Comparison of ENCODE assay signal across 10 cellular contexts in genomic region chr12:115632323-115632722, GRCh38.
DNase-seq lines count a peak whose midpoint lies in the region; TF ChIP-seq lines count a peak whose summit lies in the region.
"Had no signal": no experiment of that assay in that cellular context is flagged by ENCODE, and none has a peak within 500 bp of the region (broad histone marks: within the 10 kb centered on the region; RNA-seq: fewer than 3 reads in every experiment).

No MANE protein-coding gene starts in this region.

- no peaks in the 10 kb centered on the region for H3K27me3 ChIP-seq in osteoblast (ENCODE audit: insufficient read depth, low read length)

- no peaks in the 10 kb centered on the region for H3K9me3 ChIP-seq in osteoblast (ENCODE audit: low read depth, low read length)

- H3K36me3 ChIP-seq in osteoblast (ENCODE audit: insufficient read depth, low read length), result no peaks in the 10 kb centered on the region

- H3K4me1 ChIP-seq in osteoblast (ENCODE audit: insufficient read depth, low read length), result no peaks in the 10 kb centered on the region

- no peak overlapping the region for H2AFZ ChIP-seq in osteoblast (ENCODE audit: low read length)

- H3K4me2 ChIP-seq in osteoblast (ENCODE audit: insufficient read depth, low read length), result no peak overlapping the region

- H3K4me3 ChIP-seq in GM12865 (ENCODE audit: low read depth, low read length) (no peak overlapping the region), epithelial cell of esophagus (ENCODE audit: low read length) (no peak overlapping the region), osteoblast (ENCODE audit: insufficient read depth, low read length) (no peak overlapping the region)

- TF ChIP-seq CTCF in GM12865 (IDR thresholded peaks at IDR 0.05; ENCODE audit: insufficient read depth, low read depth, low read length, missing control alignments) (no peak), epithelial cell of esophagus (IDR thresholded peaks at IDR 0.05; ENCODE audit: insufficient read depth, low read depth, low read length, missing control alignments) (peak; percentile 31), osteoblast (IDR thresholded peaks at IDR 0.05; ENCODE audit: extremely low read depth, low read depth, low read length) (peak; percentile 13)

- no peaks in the 10 kb centered on the region for H4K20me1 ChIP-seq in osteoblast (ENCODE audit: insufficient read depth, low read length)

- DNase-seq in GM12865 (ENCODE audit: low read depth), result peak; percentile 24
- DNase-seq in NCI-H748 treated with DMSO at 0.1 percent for 48 hours (lab: John Stamatoyannopoulos, UW), result peak; percentile 3
- DNase-seq in epithelial cell of esophagus (ENCODE audit: low read depth), result peak; percentile 15
- DNase-seq in osteoblast (ENCODE audit: insufficient read length, low spot score, missing footprints), result no peak
- DNase-seq in SHP77 treated with DMSO at 0.1 percent for 48 hours (lab: John Stamatoyannopoulos, UW), result no peak
- DNase-seq in NCI-H2081 (lab: John Stamatoyannopoulos, UW), result no peak
- no peak for DNase-seq in activated CD4-positive, alpha-beta T cell treated with anti-CD3 and anti-CD28 coated beads, Interleukin-2, amount 50 U/mL, for 48 hours
- DNase-seq: DMS53; NCI-H524 treated with DMSO at 0.1 percent for 48 hours; stimulated activated naive CD8-positive, alpha-beta T cell treated with anti-CD3 and anti-CD28 coated beads, Interleukin-15, Interleukin-2, amounts not matched to agents 100 U/mL and 50 U/mL, for 24 hours had no signal

- H3K27ac ChIP-seq in osteoblast (ENCODE audit: low read depth, low read length), result no peak overlapping the region

- no peaks in the 10 kb centered on the region for H3K79me2 ChIP-seq in osteoblast (ENCODE audit: insufficient read depth, low read length)

Comparison
In these comparisons a context has a peak if more than half of its experiments do, and no peak if none do; other contexts are left out.
1. DNase-seq: peak in GM12865 (single experiment), NCI-H748 treated with DMSO at 0.1 percent for 48 hours (single experiment) and epithelial cell of esophagus (single experiment); none in osteoblast (single experiment), SHP77 treated with DMSO at 0.1 percent for 48 hours (single experiment), NCI-H2081 (0 of 2) and activated CD4-positive, alpha-beta T cell treated with anti-CD3 and anti-CD28 coated beads, Interleukin-2, amount 50 U/mL, for 48 hours (0 of 2).